Comparison of ENCODE assay signal across 1 cellular context in the genomic region with DNA sequence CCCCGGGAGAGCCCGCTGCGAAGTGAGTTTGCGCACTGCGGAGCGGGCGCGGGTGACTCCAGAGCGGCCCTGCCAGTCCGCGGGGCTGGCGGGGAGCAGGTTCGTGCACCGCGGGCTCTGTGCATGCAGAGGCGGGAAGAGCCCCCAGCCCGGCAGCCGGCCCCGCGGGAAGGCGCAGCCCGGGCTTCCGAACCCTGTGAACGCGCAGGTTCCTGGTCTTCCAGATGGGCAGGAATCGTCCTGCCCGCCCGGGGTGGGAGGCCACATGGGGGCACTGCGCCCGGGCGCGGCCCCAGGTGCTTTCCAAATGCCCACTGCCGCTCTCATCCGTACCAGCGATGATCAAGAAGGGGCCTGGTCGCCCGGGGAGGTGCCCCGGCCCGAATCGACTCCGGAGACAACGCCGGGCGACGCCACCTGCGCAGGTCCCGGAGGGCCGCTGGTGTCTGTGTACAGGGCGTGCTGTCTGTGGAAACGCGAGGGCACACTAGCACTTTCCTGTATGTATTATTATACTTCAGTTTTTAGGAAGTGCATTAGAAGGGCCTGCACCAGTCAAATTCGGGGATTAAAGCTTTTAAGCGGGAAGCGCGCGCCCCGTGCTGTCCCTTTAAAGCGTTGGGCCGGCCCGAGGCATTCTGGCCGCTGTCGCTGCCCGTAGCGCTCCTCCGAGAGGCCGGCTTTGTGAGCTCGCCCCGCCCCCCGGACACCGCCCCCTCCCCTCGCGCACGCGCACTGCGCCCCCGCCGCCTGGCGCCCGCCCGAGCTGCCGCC.
A peak's percentile ranks its signal among the peaks of the same experiment; 100 is the strongest.
TF ChIP-seq lines count a peak whose summit lies in the region.

A gene (plus strand): TSS at position 740 of the 774 bp plus-strand sequence. CDS start 3,796 bp downstream, outside the sequence.

TF ChIP-seq in K562, 482 proteins besides CTCF, POLR2A, EP300 and RAD21 (continued from another document and continues in another):
- TF ChIP-seq SIN3A (IDR thresholded peaks at IDR 0.05; ENCODE audit: borderline replicate concordance in 2 of 2, control insufficient read depth in 1 of 2, low read depth in 2 of 2, low read length in 2 of 2) (peak in 1 of 2 experiments; percentile 73; a peak in 2 of 4 replicates), CSDE1 (IDR thresholded peaks at IDR 0.05) (no peak), GABPB1 (CRISPR knock-in tag; IDR thresholded peaks at IDR 0.05) (peak; percentile 35; the same call in 1 of the 2 replicates), PHTF2 (CRISPR knock-in tag; IDR thresholded peaks at IDR 0.05) (no peak), EGR1 (conservative IDR thresholded peaks at IDR 0.05) (no peak), KLF13 (tag; IDR thresholded peaks at IDR 0.05; ENCODE audit: borderline replicate concordance, low read depth) (no peak), HDAC1 (IDR thresholded peaks at IDR 0.05) (0 out of 4 replicates have a peak, but pooled peaks of 1 of the 2 experiments have one; percentile 10), ZNF263 (CRISPR knock-in tag; IDR thresholded peaks at IDR 0.05; ENCODE audit: borderline replicate concordance) (peak; percentile 24; the same call in 1 of the 2 replicates), HLTF (IDR thresholded peaks at IDR 0.05) (no peak), CCNT2 (IDR thresholded peaks at IDR 0.05; ENCODE audit: borderline replicate concordance, extremely low read depth, insufficient read length, low read depth, low read length) (peak; percentile 18), TCF7L2 (IDR thresholded peaks at IDR 0.05; ENCODE audit: low read depth, low read length) (peak; percentile 67; the same call in 1 of the 2 replicates), ZNF695 (CRISPR knock-in tag; IDR thresholded peaks at IDR 0.05) (no peak), TEAD4 (IDR thresholded peaks at IDR 0.05; ENCODE audit: low read length) (0 out of 2 replicates have a peak, but pooled peaks have one; percentile 6), TEAD4 (CRISPR knock-in tag; IDR thresholded peaks at IDR 0.05; ENCODE audit: borderline replicate concordance) (no peak), DPF2 (IDR thresholded peaks at IDR 0.05) (no peak), FIP1L1 (IDR thresholded peaks at IDR 0.05; ENCODE audit: low read depth, low read length, poor library complexity, severe bottlenecking) (no peak), HSF4 (CRISPR knock-in tag; IDR thresholded peaks at IDR 0.05; ENCODE audit: borderline replicate concordance) (no peak), SMARCC2 (IDR thresholded peaks at IDR 0.05; ENCODE audit: low read depth) (no peak), SRF (CRISPR knock-in tag; IDR thresholded peaks at IDR 0.05) (no peak), ZNF76 (CRISPR knock-in tag; IDR thresholded peaks at IDR 0.05; ENCODE audit: borderline replicate concordance) (no peak), ELF2 (CRISPR knock-in tag; IDR thresholded peaks at IDR 0.05) (no peak), ZNF696 (CRISPR knock-in tag; conservative IDR thresholded peaks at IDR 0.05) (no peak), NCOA1 (IDR thresholded peaks at IDR 0.05; ENCODE audit: low read depth) (no peak), FOXK2 (conservative IDR thresholded peaks at IDR 0.05 in 1 of 2, IDR thresholded peaks at IDR 0.05 in 1 of 2; ENCODE audit: low read depth in 2 of 2) (peak in 1 of 2 experiments; percentile 93; a peak in 2 of 4 replicates), HMGN3 (IDR thresholded peaks at IDR 0.05; ENCODE audit: borderline replicate concordance, extremely low read depth, insufficient read length, low read depth, low read length) (peak; percentile 26), KLF1 (tag; IDR thresholded peaks at IDR 0.05) (0 out of 2 replicates have a peak, but pooled peaks have one; percentile 33), ZC3H4 (CRISPR knock-in tag; IDR thresholded peaks at IDR 0.05; ENCODE audit: borderline replicate concordance) (no peak), GABPB2 (CRISPR knock-in tag; conservative IDR thresholded peaks at IDR 0.05) (no peak), DDX20 (tag; IDR thresholded peaks at IDR 0.05; ENCODE audit: low read depth) (no peak)
- TF ChIP-seq, protein P1, sequence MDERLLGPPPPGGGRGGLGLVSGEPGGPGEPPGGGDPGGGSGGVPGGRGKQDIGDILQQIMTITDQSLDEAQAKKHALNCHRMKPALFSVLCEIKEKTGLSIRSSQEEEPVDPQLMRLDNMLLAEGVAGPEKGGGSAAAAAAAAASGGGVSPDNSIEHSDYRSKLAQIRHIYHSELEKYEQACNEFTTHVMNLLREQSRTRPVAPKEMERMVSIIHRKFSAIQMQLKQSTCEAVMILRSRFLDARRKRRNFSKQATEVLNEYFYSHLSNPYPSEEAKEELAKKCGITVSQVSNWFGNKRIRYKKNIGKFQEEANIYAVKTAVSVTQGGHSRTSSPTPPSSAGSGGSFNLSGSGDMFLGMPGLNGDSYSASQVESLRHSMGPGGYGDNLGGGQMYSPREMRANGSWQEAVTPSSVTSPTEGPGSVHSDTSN (CRISPR knock-in tag; IDR thresholded peaks at IDR 0.05; ENCODE audit: low read depth), result no peak
- TF ChIP-seq, protein P1 (tag; conservative IDR thresholded peaks at IDR 0.05; ENCODE audit: low read depth), result no peak
- TF ChIP-seq, protein P2, sequence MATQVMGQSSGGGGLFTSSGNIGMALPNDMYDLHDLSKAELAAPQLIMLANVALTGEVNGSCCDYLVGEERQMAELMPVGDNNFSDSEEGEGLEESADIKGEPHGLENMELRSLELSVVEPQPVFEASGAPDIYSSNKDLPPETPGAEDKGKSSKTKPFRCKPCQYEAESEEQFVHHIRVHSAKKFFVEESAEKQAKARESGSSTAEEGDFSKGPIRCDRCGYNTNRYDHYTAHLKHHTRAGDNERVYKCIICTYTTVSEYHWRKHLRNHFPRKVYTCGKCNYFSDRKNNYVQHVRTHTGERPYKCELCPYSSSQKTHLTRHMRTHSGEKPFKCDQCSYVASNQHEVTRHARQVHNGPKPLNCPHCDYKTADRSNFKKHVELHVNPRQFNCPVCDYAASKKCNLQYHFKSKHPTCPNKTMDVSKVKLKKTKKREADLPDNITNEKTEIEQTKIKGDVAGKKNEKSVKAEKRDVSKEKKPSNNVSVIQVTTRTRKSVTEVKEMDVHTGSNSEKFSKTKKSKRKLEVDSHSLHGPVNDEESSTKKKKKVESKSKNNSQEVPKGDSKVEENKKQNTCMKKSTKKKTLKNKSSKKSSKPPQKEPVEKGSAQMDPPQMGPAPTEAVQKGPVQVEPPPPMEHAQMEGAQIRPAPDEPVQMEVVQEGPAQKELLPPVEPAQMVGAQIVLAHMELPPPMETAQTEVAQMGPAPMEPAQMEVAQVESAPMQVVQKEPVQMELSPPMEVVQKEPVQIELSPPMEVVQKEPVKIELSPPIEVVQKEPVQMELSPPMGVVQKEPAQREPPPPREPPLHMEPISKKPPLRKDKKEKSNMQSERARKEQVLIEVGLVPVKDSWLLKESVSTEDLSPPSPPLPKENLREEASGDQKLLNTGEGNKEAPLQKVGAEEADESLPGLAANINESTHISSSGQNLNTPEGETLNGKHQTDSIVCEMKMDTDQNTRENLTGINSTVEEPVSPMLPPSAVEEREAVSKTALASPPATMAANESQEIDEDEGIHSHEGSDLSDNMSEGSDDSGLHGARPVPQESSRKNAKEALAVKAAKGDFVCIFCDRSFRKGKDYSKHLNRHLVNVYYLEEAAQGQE (CRISPR knock-in tag; IDR thresholded peaks at IDR 0.05; ENCODE audit: low read depth), result no peak
- TF ChIP-seq, protein P3, sequence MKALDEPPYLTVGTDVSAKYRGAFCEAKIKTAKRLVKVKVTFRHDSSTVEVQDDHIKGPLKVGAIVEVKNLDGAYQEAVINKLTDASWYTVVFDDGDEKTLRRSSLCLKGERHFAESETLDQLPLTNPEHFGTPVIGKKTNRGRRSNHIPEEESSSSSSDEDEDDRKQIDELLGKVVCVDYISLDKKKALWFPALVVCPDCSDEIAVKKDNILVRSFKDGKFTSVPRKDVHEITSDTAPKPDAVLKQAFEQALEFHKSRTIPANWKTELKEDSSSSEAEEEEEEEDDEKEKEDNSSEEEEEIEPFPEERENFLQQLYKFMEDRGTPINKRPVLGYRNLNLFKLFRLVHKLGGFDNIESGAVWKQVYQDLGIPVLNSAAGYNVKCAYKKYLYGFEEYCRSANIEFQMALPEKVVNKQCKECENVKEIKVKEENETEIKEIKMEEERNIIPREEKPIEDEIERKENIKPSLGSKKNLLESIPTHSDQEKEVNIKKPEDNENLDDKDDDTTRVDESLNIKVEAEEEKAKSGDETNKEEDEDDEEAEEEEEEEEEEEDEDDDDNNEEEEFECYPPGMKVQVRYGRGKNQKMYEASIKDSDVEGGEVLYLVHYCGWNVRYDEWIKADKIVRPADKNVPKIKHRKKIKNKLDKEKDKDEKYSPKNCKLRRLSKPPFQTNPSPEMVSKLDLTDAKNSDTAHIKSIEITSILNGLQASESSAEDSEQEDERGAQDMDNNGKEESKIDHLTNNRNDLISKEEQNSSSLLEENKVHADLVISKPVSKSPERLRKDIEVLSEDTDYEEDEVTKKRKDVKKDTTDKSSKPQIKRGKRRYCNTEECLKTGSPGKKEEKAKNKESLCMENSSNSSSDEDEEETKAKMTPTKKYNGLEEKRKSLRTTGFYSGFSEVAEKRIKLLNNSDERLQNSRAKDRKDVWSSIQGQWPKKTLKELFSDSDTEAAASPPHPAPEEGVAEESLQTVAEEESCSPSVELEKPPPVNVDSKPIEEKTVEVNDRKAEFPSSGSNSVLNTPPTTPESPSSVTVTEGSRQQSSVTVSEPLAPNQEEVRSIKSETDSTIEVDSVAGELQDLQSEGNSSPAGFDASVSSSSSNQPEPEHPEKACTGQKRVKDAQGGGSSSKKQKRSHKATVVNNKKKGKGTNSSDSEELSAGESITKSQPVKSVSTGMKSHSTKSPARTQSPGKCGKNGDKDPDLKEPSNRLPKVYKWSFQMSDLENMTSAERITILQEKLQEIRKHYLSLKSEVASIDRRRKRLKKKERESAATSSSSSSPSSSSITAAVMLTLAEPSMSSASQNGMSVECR (CRISPR knock-in tag; IDR thresholded peaks at IDR 0.05), result peak; percentile 63; the same call in 1 of the 2 replicates
- TF ChIP-seq, protein P4, sequence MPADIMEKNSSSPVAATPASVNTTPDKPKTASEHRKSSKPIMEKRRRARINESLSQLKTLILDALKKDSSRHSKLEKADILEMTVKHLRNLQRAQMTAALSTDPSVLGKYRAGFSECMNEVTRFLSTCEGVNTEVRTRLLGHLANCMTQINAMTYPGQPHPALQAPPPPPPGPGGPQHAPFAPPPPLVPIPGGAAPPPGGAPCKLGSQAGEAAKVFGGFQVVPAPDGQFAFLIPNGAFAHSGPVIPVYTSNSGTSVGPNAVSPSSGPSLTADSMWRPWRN (IDR thresholded peaks at IDR 0.05; ENCODE audit: low read depth), result no peak
- TF ChIP-seq, protein P5, sequence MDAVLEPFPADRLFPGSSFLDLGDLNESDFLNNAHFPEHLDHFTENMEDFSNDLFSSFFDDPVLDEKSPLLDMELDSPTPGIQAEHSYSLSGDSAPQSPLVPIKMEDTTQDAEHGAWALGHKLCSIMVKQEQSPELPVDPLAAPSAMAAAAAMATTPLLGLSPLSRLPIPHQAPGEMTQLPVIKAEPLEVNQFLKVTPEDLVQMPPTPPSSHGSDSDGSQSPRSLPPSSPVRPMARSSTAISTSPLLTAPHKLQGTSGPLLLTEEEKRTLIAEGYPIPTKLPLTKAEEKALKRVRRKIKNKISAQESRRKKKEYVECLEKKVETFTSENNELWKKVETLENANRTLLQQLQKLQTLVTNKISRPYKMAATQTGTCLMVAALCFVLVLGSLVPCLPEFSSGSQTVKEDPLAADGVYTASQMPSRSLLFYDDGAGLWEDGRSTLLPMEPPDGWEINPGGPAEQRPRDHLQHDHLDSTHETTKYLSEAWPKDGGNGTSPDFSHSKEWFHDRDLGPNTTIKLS (IDR thresholded peaks at IDR 0.05; ENCODE audit: borderline replicate concordance, low read depth), result peak; percentile 20; the same call in 1 of the 2 replicates
- TF ChIP-seq, protein P6, sequence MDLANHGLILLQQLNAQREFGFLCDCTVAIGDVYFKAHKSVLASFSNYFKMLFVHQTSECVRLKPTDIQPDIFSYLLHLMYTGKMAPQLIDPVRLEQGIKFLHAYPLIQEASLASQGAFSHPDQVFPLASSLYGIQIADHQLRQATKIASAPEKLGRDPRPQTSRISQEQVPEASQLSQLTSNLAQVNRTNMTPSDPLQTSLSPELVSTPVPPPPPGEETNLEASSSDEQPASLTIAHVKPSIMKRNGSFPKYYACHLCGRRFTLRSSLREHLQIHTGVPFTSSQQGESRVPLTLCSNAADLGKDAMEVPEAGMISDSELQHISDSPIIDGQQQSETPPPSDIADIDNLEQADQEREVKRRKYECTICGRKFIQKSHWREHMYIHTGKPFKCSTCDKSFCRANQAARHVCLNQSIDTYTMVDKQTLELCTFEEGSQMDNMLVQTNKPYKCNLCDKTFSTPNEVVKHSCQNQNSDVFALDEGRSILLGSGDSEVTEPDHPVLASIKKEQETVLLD (IDR thresholded peaks at IDR 0.05), result 0 out of 2 replicates have a peak, but pooled peaks have one; percentile 35
- TF ChIP-seq, protein P7, sequence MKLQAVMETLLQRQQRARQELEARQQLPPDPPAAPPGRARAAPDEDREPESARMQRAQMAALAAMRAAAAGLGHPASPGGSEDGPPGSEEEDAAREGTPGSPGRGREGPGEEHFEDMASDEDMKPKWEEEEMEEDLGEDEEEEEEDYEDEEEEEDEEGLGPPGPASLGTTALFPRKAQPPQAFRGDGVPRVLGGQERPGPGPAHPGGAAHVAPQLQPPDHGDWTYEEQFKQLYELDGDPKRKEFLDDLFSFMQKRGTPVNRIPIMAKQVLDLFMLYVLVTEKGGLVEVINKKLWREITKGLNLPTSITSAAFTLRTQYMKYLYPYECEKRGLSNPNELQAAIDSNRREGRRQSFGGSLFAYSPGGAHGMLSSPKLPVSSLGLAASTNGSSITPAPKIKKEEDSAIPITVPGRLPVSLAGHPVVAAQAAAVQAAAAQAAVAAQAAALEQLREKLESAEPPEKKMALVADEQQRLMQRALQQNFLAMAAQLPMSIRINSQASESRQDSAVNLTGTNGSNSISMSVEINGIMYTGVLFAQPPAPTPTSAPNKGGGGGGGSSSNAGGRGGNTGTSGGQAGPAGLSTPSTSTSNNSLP (IDR thresholded peaks at IDR 0.05; ENCODE audit: borderline replicate concordance, low read depth, low read length), result no peak
- TF ChIP-seq, protein P8, sequence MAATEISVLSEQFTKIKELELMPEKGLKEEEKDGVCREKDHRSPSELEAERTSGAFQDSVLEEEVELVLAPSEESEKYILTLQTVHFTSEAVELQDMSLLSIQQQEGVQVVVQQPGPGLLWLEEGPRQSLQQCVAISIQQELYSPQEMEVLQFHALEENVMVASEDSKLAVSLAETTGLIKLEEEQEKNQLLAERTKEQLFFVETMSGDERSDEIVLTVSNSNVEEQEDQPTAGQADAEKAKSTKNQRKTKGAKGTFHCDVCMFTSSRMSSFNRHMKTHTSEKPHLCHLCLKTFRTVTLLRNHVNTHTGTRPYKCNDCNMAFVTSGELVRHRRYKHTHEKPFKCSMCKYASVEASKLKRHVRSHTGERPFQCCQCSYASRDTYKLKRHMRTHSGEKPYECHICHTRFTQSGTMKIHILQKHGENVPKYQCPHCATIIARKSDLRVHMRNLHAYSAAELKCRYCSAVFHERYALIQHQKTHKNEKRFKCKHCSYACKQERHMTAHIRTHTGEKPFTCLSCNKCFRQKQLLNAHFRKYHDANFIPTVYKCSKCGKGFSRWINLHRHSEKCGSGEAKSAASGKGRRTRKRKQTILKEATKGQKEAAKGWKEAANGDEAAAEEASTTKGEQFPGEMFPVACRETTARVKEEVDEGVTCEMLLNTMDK (IDR thresholded peaks at IDR 0.05; ENCODE audit: borderline replicate concordance, insufficient read depth, low read depth, low read length, poor library complexity, severe bottlenecking), result no peak
